24 cellular contexts compared by ENCODE assay signal in the genomic region with DNA sequence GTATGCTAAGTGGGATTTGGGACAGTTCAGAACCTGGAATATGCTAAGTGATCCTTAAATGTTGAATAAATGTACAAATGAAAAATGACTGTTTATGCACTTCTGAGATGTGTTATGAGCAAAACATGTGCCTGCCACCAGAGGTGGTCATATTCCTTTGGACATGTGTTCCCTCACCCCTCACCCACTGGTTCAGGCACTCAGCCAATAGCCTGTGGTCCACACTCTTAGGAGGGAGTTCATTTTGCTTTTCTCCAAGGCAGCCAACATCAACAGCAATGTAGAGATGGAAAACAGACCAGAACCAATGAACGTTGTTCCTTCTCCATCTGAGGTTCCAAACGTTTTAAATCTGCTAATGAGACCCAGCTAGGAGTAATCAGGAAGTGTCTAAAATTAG.
"Had no signal": no experiment of that assay in that cellular context is flagged by ENCODE, and none has a peak within 500 bp of the region (broad histone marks: within the 10 kb centered on the region; RNA-seq: fewer than 3 reads in every experiment).

No MANE protein-coding gene starts in this region.

- H3K4me3 Mint-ChIP-seq: activated CD4-positive, alpha-beta T cell treated with anti-CD3 and anti-CD28 coated beads, Interleukin-2, amount 10 ng/mL, durations not matched to agents 24 days and 14 days; activated CD8-positive, alpha-beta T cell treated with anti-CD3 and anti-CD28 coated beads, Interleukin-2, amount 10 ng/mL, durations not matched to agents 7 days and 5 days; activated naive CD8-positive, alpha-beta T cell treated with anti-CD3 and anti-CD28 coated beads, Interleukin-2, amount 10 ng/mL, durations not matched to agents 7 days and 5 days; activated T-cell treated with anti-CD3 and anti-CD28 coated beads, Interleukin-2, amount 50 U/mL, for 24 hours; effector memory CD8-positive, alpha-beta T cell; naive thymus-derived CD4-positive, alpha-beta T cell; stimulated activated naive CD8-positive, alpha-beta T cell treated with anti-CD3 and anti-CD28 coated beads, Interleukin-15, amount 100 ng/mL, for 72 hours had no signal

- H3K27ac Mint-ChIP-seq: activated CD4-positive, alpha-beta T cell treated with anti-CD3 and anti-CD28 coated beads, Interleukin-2, amount 10 ng/mL, durations not matched to agents 24 days and 14 days; activated CD8-positive, alpha-beta T cell treated with anti-CD3 and anti-CD28 coated beads, Interleukin-2, amount 10 ng/mL, durations not matched to agents 7 days and 5 days; activated naive CD8-positive, alpha-beta T cell treated with anti-CD3 and anti-CD28 coated beads, Interleukin-2, amount 10 ng/mL, durations not matched to agents 7 days and 5 days; activated T-cell treated with anti-CD3 and anti-CD28 coated beads, Interleukin-2, amount 50 U/mL, for 24 hours; activated T-helper 2 cell treated with anti-CD3 and anti-CD28 coated beads, Interferon-gamma antibody, Interleukin-2, Interleukin-4, amounts not matched to agents 10 μg/mL and 5 μg/mL and 100 μg/mL, durations not matched to agents 14 hours and 24 hours and 36 hours; effector memory CD8-positive, alpha-beta T cell; naive thymus-derived CD4-positive, alpha-beta T cell; stimulated activated naive CD8-positive, alpha-beta T cell treated with anti-CD3 and anti-CD28 coated beads, Interleukin-15, amount 100 ng/mL, for 72 hours had no signal

- H3K36me3 ChIP-seq: left lung, neutrophil, suprapubic skin, transverse colon, uterus had no signal

- H3K36me3 Mint-ChIP-seq: activated naive CD8-positive, alpha-beta T cell treated with anti-CD3 and anti-CD28 coated beads, Interleukin-2, amount 10 ng/mL, durations not matched to agents 7 days and 5 days; naive thymus-derived CD4-positive, alpha-beta T cell had no signal

- H3K27ac ChIP-seq: left lung, neutrophil, parathyroid adenoma, suprapubic skin, transverse colon had no signal

- H3K4me3 ChIP-seq: left lung, smooth muscle cell, suprapubic skin, transverse colon, uterus had no signal

- H3K9me3 Mint-ChIP-seq: activated CD4-positive, alpha-beta T cell treated with anti-CD3 and anti-CD28 coated beads, Interleukin-2, amount 10 ng/mL, durations not matched to agents 24 days and 14 days; activated naive CD8-positive, alpha-beta T cell treated with anti-CD3 and anti-CD28 coated beads, Interleukin-2, amount 10 ng/mL, durations not matched to agents 7 days and 5 days; activated T-cell treated with anti-CD3 and anti-CD28 coated beads, Interleukin-2, amount 50 U/mL, for 24 hours; activated T-helper 2 cell treated with anti-CD3 and anti-CD28 coated beads, Interferon-gamma antibody, Interleukin-2, Interleukin-4, amounts not matched to agents 10 μg/mL and 5 μg/mL and 100 μg/mL, durations not matched to agents 14 hours and 24 hours and 36 hours; effector memory CD8-positive, alpha-beta T cell; naive thymus-derived CD4-positive, alpha-beta T cell; stimulated activated naive CD8-positive, alpha-beta T cell treated with anti-CD3 and anti-CD28 coated beads, Interleukin-15, amount 100 ng/mL, for 72 hours had no signal

- H3K4me1 ChIP-seq: left lung, parathyroid adenoma had no signal

- H3K27me3 ChIP-seq: left lung, neutrophil, suprapubic skin, uterus had no signal

- H3K4me2 ChIP-seq: smooth muscle cell had no signal

- H3K9me3 ChIP-seq: left lung, neutrophil, suprapubic skin, transverse colon, uterus had no signal

- H3K9ac ChIP-seq: parathyroid adenoma had no signal

- DNase-seq: activated CD4-positive, alpha-beta T cell treated with anti-CD3 and anti-CD28 coated beads, Interleukin-2, amount 10 ng/mL, durations not matched to agents 24 days and 14 days; activated CD8-positive, alpha-beta T cell treated with anti-CD3 and anti-CD28 coated beads, Interleukin-2, amount 10 ng/mL, durations not matched to agents 7 days and 5 days; activated naive CD4-positive, alpha-beta T cell treated with Interleukin-2 at 50 U/mL for 16 hours; activated naive CD8-positive, alpha-beta T cell treated with anti-CD3 and anti-CD28 coated beads, Interleukin-2, amount 10 ng/mL, durations not matched to agents 7 days and 5 days; activated T-cell treated with anti-CD3 and anti-CD28 coated beads, Interleukin-2, amount 50 U/mL, for 24 hours; amygdala; dermis blood vessel endothelial cell; effector memory CD8-positive, alpha-beta T cell; head of caudate nucleus; left lung; mammary epithelial cell; naive thymus-derived CD4-positive, alpha-beta T cell; stimulated activated CD4-positive, alpha-beta T cell treated with anti-CD3 and anti-CD28 coated beads, Interleukin-4, amount 100 ng/mL, for 1 hour; stimulated activated naive CD8-positive, alpha-beta T cell treated with anti-CD3 and anti-CD28 coated beads, Interleukin-15, amount 100 ng/mL, for 72 hours; T-helper 1 cell; T1000; transverse colon; uterus had no signal

- FAIRE-seq: frontal cortex had no signal
